ENCODE assay signal across 8 cellular contexts in genomic region chr7:151544183-151544582, GRCh38.
"Had no signal": no experiment of that assay in that cellular context is flagged by ENCODE, and none has a peak within 500 bp of the region (broad histone marks: within the 10 kb centered on the region; RNA-seq: fewer than 3 reads in every experiment).

No MANE protein-coding gene starts in this region.

- DNase-seq: GDM1, GF-D8 had no signal

- ATAC-seq: GM12878 had no signal

- H3K4me3 ChIP-seq: GM12878 had no signal

- FAIRE-seq: G401.6, GM12878, GM12891, GM12892, GM18507, GM19239 had no signal
